Comparison of ENCODE assay signal across 8 cellular contexts in the genomic region with DNA sequence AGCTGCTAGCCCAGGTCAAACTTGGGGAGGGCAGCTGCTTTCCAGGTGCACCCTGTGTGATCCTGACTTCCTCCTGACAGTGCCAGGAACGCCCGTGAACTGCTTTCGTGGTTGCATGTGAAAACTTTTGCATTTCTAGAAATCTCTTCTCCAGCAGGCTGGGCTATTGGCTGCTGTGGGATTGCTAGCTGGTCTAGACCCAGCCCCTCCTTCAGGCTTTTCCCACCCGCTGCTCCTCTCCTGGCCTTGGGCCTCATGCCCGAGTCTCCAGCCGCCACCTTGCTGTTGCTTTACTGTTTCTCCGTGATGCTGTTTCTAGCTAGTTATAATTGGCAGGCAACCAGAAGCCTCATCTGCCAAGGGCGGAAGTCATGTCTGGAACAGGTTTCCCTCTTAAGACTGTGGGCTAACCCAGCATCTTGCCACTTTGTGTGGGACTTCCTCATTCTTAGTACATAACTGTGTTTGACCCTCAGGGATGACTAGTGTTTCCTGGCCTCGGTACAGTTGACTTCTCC. TPM values are rescaled to one million over a fixed set of nuclear protein-coding genes. Genes with fewer than 3 reads are reported as not detected.
DNase-seq lines count a peak whose midpoint lies in the region; ATAC-seq and FAIRE-seq lines count a peak whose summit lies in the region.

No MANE protein-coding gene starts in this region.

- no peaks in the 10 kb centered on the region for H3K27me3 Mint-ChIP-seq in activated naive CD8-positive, alpha-beta T cell treated with anti-CD3 and anti-CD28 coated beads, Interleukin-2, amount 10 ng/mL, durations not matched to agents 7 days and 5 days

- H3K4me1 Mint-ChIP-seq in activated naive CD8-positive, alpha-beta T cell treated with anti-CD3 and anti-CD28 coated beads, Interleukin-2, amount 10 ng/mL, durations not matched to agents 7 days and 5 days, result peaks cover 42% of the 10 kb centered on the region

- peak overlapping the region; percentile 81 for H3K4me3 Mint-ChIP-seq in activated naive CD8-positive, alpha-beta T cell treated with anti-CD3 and anti-CD28 coated beads, Interleukin-2, amount 10 ng/mL, durations not matched to agents 7 days and 5 days

- FAIRE-seq in RCC 7860 (lab: Jason Lieb, UNC), result peak; percentile 87

- intact Hi-C loops in left ventricle myocardium superior (cut with micrococcal nuclease), result no loop called here

- ATAC-seq in GM18907 (IDR thresholded peaks at IDR 0.05; ENCODE audit: unreplicated experiment) (peak; percentile 92), HG03139 (IDR thresholded peaks at IDR 0.05; ENCODE audit: unreplicated experiment) (peak; percentile 85), left ventricle myocardium superior (peak; percentile 94)
- peak; percentile 92 for ATAC-seq in activated naive CD8-positive, alpha-beta T cell treated with anti-CD3 and anti-CD28 coated beads, Interleukin-2, amount 10 ng/mL, durations not matched to agents 7 days and 5 days (ENCODE audit: low read depth)

- DNase-seq in AG08395 (ENCODE audit: low spot score) (peak; percentile 94), RCC 7860 (ENCODE audit: low spot score) (peak; percentile 86), left ventricle myocardium superior (peak; percentile 64), GOT3 (lab: John Stamatoyannopoulos, UW) (no peak)
- peak; percentile 56 for DNase-seq in activated naive CD8-positive, alpha-beta T cell treated with anti-CD3 and anti-CD28 coated beads, Interleukin-2, amount 10 ng/mL, durations not matched to agents 7 days and 5 days
- DNase-seq in stimulated activated CD4-positive, alpha-beta T cell treated with anti-CD3 and anti-CD28 coated beads, TNF-alpha, amount 100 ng/mL, for 1 hour (ENCODE audit: low read depth in 3 of 3, low spot score in 1 of 3), result peak in 2 of 3 donors; percentile 29 to 53

- peaks cover 9% of the 10 kb centered on the region for H3K36me3 Mint-ChIP-seq in activated naive CD8-positive, alpha-beta T cell treated with anti-CD3 and anti-CD28 coated beads, Interleukin-2, amount 10 ng/mL, durations not matched to agents 7 days and 5 days

- H3K9me3 Mint-ChIP-seq in activated naive CD8-positive, alpha-beta T cell treated with anti-CD3 and anti-CD28 coated beads, Interleukin-2, amount 10 ng/mL, durations not matched to agents 7 days and 5 days, result peaks cover 3% of the 10 kb centered on the region

- POLR2A ChIA-PET in activated naive CD8-positive, alpha-beta T cell treated with anti-CD3 and anti-CD28 coated beads, Interleukin-2, amount 10 ng/mL, durations not matched to agents 7 days and 5 days (lab: Charles Lee), result interaction anchor here (0.6 to 5.0 kb wide), 11 partner anchors 10 to 243 kb away, joined by 4 to 48 read pairs (median 8); a partner anchor contains a TSS

- peak overlapping the region; percentile 94 for H3K27ac Mint-ChIP-seq in activated naive CD8-positive, alpha-beta T cell treated with anti-CD3 and anti-CD28 coated beads, Interleukin-2, amount 10 ng/mL, durations not matched to agents 7 days and 5 days

RNA-seq across cellular contexts. Expression of a gene that starts 27.0 kb away (rescaled TPM):
- total RNA-seq in activated naive CD8-positive, alpha-beta T cell treated with anti-CD3 and anti-CD28 coated beads, Interleukin-2, amount 10 ng/mL, durations not matched to agents 7 days and 5 days, result 100 to 1,000 TPM; 124 to 152 TPM
- 18.8 TPM for total RNA-seq in left ventricle myocardium superior
